27 cellular contexts compared by ENCODE assay signal in genomic region chr1:246901874-246902273, GRCh38.
"Had no signal": no experiment of that assay in that cellular context is flagged by ENCODE, and none has a peak within 500 bp of the region (broad histone marks: within the 10 kb centered on the region; RNA-seq: fewer than 3 reads in every experiment).

No MANE protein-coding gene starts in this region.

- H3K4me3 Mint-ChIP-seq: dendritic cell treated with granulocyte-macrophage colony-stimulating factor and Interleukin-4, amounts not matched to agents 40 ng/mL and 50 ng/mL, for 4 days; effector memory CD8-positive, alpha-beta T cell; endodermal cell; mesothelial cell of epicardium; naive B cell had no signal

- FAIRE-seq: endometrium, islet of Langerhans, keratinocyte had no signal

- H3K4me3 ChIP-seq: colonic mucosa, esophagus squamous epithelium, gastrocnemius medialis, heart right ventricle, left ventricle myocardium inferior, lower lobe of right lung, mucosa of descending colon had no signal

- H3K9me3 Mint-ChIP-seq: dendritic cell treated with granulocyte-macrophage colony-stimulating factor and Interleukin-4, amounts not matched to agents 40 ng/mL and 50 ng/mL, for 4 days; effector memory CD8-positive, alpha-beta T cell; endodermal cell; mesothelial cell of epicardium; naive B cell had no signal

- H3K27me3 Mint-ChIP-seq: dendritic cell treated with granulocyte-macrophage colony-stimulating factor and Interleukin-4, amounts not matched to agents 40 ng/mL and 50 ng/mL, for 4 days; effector memory CD8-positive, alpha-beta T cell; naive B cell had no signal

- H3K4me1 ChIP-seq: colonic mucosa, gastrocnemius medialis, heart right ventricle, lower lobe of right lung had no signal

- DNase-seq: colonic mucosa; cortex of kidney; effector CD8-positive, alpha-beta T cell; effector memory CD8-positive, alpha-beta T cell; endodermal cell; erythroblast; esophagus squamous epithelium; foreskin fibroblast; foreskin melanocyte; gastrocnemius medialis; glutamatergic neuron; head of caudate nucleus; heart right ventricle; hippocampal formation; left cardiac atrium; left ventricle myocardium inferior; lower lobe of right lung; mesenchymal stem cell; mucosa of descending colon; naive B cell had no signal

- H3K27ac ChIP-seq: colonic mucosa, epithelial cell of prostate, esophagus squamous epithelium, gastrocnemius medialis, heart right ventricle, left ventricle myocardium inferior, lower lobe of right lung had no signal

- H3K4me1 Mint-ChIP-seq: endodermal cell, mesothelial cell of epicardium had no signal

- ATAC-seq: effector memory CD8-positive, alpha-beta T cell; esophagus mucosa; gastrocnemius medialis; heart right ventricle; left cardiac atrium; lower lobe of right lung; mucosa of descending colon had no signal

- H3K27me3 ChIP-seq: colonic mucosa, esophagus squamous epithelium, gastrocnemius medialis, heart right ventricle had no signal

- H3K9me3 ChIP-seq: colonic mucosa, esophagus squamous epithelium, gastrocnemius medialis, heart right ventricle, left ventricle myocardium inferior, lower lobe of right lung, mucosa of descending colon had no signal
